8 cellular contexts compared by ENCODE assay signal in the genomic region with DNA sequence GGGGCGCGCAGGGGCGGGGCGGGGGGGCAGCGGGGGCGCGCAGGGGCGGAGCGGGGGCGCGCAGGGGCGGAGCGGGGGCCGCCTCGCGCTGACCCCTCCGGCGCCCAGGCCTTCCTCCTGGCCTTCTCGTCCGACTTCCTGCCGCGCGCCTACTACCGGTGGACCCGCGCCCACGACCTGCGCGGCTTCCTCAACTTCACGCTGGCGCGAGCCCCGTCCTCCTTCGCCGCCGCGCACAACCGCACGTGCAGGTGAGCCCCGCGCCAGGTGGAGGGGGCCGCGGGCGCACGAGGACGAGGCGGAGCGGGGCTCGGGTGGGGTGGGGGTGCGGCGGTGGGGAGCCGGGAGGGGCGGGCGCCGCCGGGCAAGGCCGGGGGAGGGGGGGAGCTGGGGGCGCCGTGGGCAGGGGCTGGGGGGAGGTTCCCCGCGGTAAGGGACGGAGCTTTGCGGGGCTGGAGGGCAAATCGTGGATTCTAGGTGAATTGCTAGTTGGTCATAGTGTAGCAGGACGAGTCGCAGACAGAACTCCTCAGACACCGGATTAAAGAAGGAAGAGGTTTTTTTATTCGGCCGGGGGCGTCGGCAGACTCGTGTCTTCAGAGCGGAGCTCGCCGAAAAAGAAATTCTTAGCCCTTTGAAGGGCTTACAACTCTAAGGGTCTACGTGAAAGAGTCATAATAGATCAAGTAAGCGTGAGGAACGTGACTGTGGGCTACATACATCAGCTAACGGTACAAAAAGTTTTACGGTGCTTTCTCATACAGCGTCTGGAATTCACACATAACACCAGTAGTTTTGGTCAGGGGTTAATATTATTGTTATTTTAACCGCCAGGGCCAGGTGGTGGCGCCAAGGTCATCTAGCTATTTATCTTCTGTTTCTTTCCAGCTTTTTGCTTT. TPM values are rescaled to one million over a fixed set of nuclear protein-coding genes. Genes with fewer than 3 reads are reported as not detected.
DNase-seq lines count a peak whose midpoint lies in the region; ATAC-seq, FAIRE-seq and TF ChIP-seq lines count a peak whose summit lies in the region.

No MANE protein-coding gene starts in this region.

- no peak overlapping the region for H3K14ac ChIP-seq in neuronal stem cell (ENCODE audit: low read length)

- H3K4ac ChIP-seq in neuronal stem cell (ENCODE audit: low read length), result no peak overlapping the region

- peak overlapping the region; percentile 88 for H3K27ac Mint-ChIP-seq in activated T-helper 17 cell treated with anti-CD3 and anti-CD28 coated beads, Interleukin-2, amount 50 U/mL, for 72 hours

- in situ Hi-C loops in ACHN (cut with HindIII; ENCODE audit: low pct_ligation_motif_present, low pct_unique_long_range_greater_than_20kb, low sequenced_read_pairs), result no loop called here

- H2BK120ac ChIP-seq in neuronal stem cell (ENCODE audit: low read depth, low read length), result no peak overlapping the region

- no peaks in the 10 kb centered on the region for H3K36me3 ChIP-seq in neuronal stem cell (replicated peaks in 1 of 2; ENCODE audit: control insufficient read depth in 2 of 2, insufficient read depth in 2 of 2, low read length in 2 of 2)

- DNase-seq in ACHN, result peak; percentile 74
- peak; percentile 56 for DNase-seq in GM12891 (ENCODE audit: insufficient read length, low spot score)
- peak; percentile 17 for DNase-seq in NOMO-1 treated with dmso at 0.1 percent for 144 hours (lab: John Stamatoyannopoulos, UW; ENCODE audit: unreplicated experiment)
- DNase-seq in foreskin keratinocyte, result no peak
- peak; percentile 45 for DNase-seq in neuronal stem cell (ENCODE audit: low spot score)
- DNase-seq in OCI-M2 (lab: John Stamatoyannopoulos, UW; ENCODE audit: unreplicated experiment), result no peak

- no peaks in the 10 kb centered on the region for H3K4me1 Mint-ChIP-seq in activated T-helper 17 cell treated with anti-CD3 and anti-CD28 coated beads, Interleukin-2, amount 50 U/mL, for 72 hours

- H3K4me2 ChIP-seq in neuronal stem cell (ENCODE audit: insufficient read depth, low read length, poor library complexity, severe bottlenecking), result peak overlapping the region; percentile 91

- H2BK15ac ChIP-seq in neuronal stem cell (ENCODE audit: low read length), result peak overlapping the region; percentile 9

- H3K9ac ChIP-seq in neuronal stem cell (ENCODE audit: low read depth, low read length, poor library complexity), result no peak overlapping the region

- H4K91ac ChIP-seq in neuronal stem cell (ENCODE audit: low read depth, low read length, poor library complexity), result no peak overlapping the region

- H2AFZ ChIP-seq in neuronal stem cell (ENCODE audit: low read length), result peak overlapping the region; percentile 91

- H3K4me3 ChIP-seq in neuronal stem cell (ENCODE audit: low read length in 2 of 2), result peak overlapping the region; percentile 58 to 86

- no peaks in the 10 kb centered on the region for H3K79me1 ChIP-seq in neuronal stem cell (ENCODE audit: low read depth, low read length)

- FAIRE-seq in GM12891 (lab: Jason Lieb, UNC), result peak; percentile 38

- no peak overlapping the region for H2BK5ac ChIP-seq in neuronal stem cell (ENCODE audit: low read length)

- H3K9me3 ChIP-seq in neuronal stem cell (replicated peaks in 1 of 2; ENCODE audit: control insufficient read depth in 2 of 2, insufficient read depth in 1 of 2, low read depth in 1 of 2, low read length in 2 of 2), result no peaks in the 10 kb centered on the region

- peaks cover 31% of the 10 kb centered on the region for H3K36me3 Mint-ChIP-seq in activated T-helper 17 cell treated with anti-CD3 and anti-CD28 coated beads, Interleukin-2, amount 50 U/mL, for 72 hours (ENCODE audit: low read depth)

- WGBS in neuronal stem cell (ENCODE audit: extremely low coverage in 2 of 2, insufficient read length in 2 of 2, insufficient replicate concordance in 1 of 2), 2 donors, result no CpG with 5 or more reads among the region's 83 CpGs

- H2AK5ac ChIP-seq in neuronal stem cell (ENCODE audit: low read depth, low read length), result no peak overlapping the region

- H2BK12ac ChIP-seq in neuronal stem cell (ENCODE audit: low read length), result no peak overlapping the region

- H3K27ac ChIP-seq in foreskin keratinocyte, result no peak overlapping the region
- peak overlapping the region; percentile 37 for H3K27ac ChIP-seq in neuronal stem cell (replicated peaks; ENCODE audit: low read length)

- peak overlapping the region; percentile 98 for H3K18ac ChIP-seq in neuronal stem cell (ENCODE audit: low read length)

- TF ChIP-seq CTCF in foreskin keratinocyte (conservative IDR thresholded peaks at IDR 0.05), result peak; percentile 38

- peaks cover 28% of the 10 kb centered on the region for H3K27me3 ChIP-seq in foreskin keratinocyte
- peaks cover 0 to 12% (median 0%) of the 10 kb centered on the region in 3 experiments for H3K27me3 ChIP-seq in neuronal stem cell (ENCODE audit: control insufficient read depth in 3 of 3, insufficient read depth in 3 of 3, low read depth in 1 of 3, low read length in 3 of 3)

- peak overlapping the region; percentile 17 for H4K8ac ChIP-seq in neuronal stem cell (ENCODE audit: low read depth, low read length)

- H3K4me3 Mint-ChIP-seq in activated T-helper 17 cell treated with anti-CD3 and anti-CD28 coated beads, Interleukin-2, amount 50 U/mL, for 72 hours, result peak overlapping the region; percentile 87

- no peak overlapping the region for H3K23ac ChIP-seq in neuronal stem cell (ENCODE audit: low read depth, low read length, poor library complexity)

- peaks cover 5% of the 10 kb centered on the region for H3K4me1 ChIP-seq in foreskin keratinocyte
- H3K4me1 ChIP-seq in neuronal stem cell (ENCODE audit: control insufficient read depth in 2 of 2, insufficient read depth in 1 of 2, low read depth in 1 of 2, low read length in 2 of 2), result peaks cover 3 to 12% of the 10 kb centered on the region in 2 donors

- H3K9me3 Mint-ChIP-seq in activated T-helper 17 cell treated with anti-CD3 and anti-CD28 coated beads, Interleukin-2, amount 50 U/mL, for 72 hours, result no peaks in the 10 kb centered on the region

- no peak for TF ChIP-seq POLR2A in GM12891 (IDR thresholded peaks at IDR 0.05; ENCODE audit: low read depth, low read length)

- no peaks in the 10 kb centered on the region for H3K27me3 Mint-ChIP-seq in activated T-helper 17 cell treated with anti-CD3 and anti-CD28 coated beads, Interleukin-2, amount 50 U/mL, for 72 hours

- ATAC-seq in activated T-helper 17 cell treated with anti-CD3 and anti-CD28 coated beads, Interleukin-2, amount 50 U/mL, for 72 hours (replicated peaks), result peak; percentile 55
- ATAC-seq in foreskin keratinocyte (peak; percentile 13), HG03280 (IDR thresholded peaks at IDR 0.05; ENCODE audit: unreplicated experiment) (no peak)

TF ChIP-seq in GM12891, 5 proteins besides CTCF, POLR2A, EP300 and RAD21:
- TF ChIP-seq PAX5 (IDR thresholded peaks at IDR 0.05; ENCODE audit: insufficient read depth, low read length, severe bottlenecking) (no peak), POLR2AphosphoS5 (IDR thresholded peaks at IDR 0.05; ENCODE audit: low read depth, low read length) (no peak), TAF1 (IDR thresholded peaks at IDR 0.05; ENCODE audit: low read depth, low read length) (no peak), SPI1 (IDR thresholded peaks at IDR 0.05; ENCODE audit: low read depth, low read length) (no peak), POU2F2 (IDR thresholded peaks at IDR 0.05; ENCODE audit: low read depth, low read length) (no peak)

RNA-seq across cellular contexts. Expression of a gene that starts 29.9 kb away (rescaled TPM):
- 1.4 TPM for polyA plus RNA-seq in GM12891 (2012; ENCODE audit: low read depth, missing spikeins)
- 10 to 100 TPM in 1 of 2 donors, 1 to 10 TPM in 1; 1.6 to 12.8 TPM for total RNA-seq in activated T-helper 17 cell treated with anti-CD3 and anti-CD28 coated beads, Interleukin-2, amount 50 U/mL, for 72 hours
- 0.24 and 0.46 TPM in 2 replicates for total RNA-seq in foreskin keratinocyte
- polyA plus RNA-seq in foreskin keratinocyte, result 0.62 and 0.63 TPM in 2 replicates
- 1.3 TPM for polyA plus RNA-seq in neuronal stem cell (2013, experiment 1 of 2)
- polyA plus RNA-seq in neuronal stem cell (2013, experiment 2 of 2), result 1.4 TPM

Comparison
In these comparisons a context has a peak if more than half of its experiments do, and no peak if none do; other contexts are left out.
1. DNase-seq: peak in ACHN (single experiment), GM12891 (single experiment), NOMO-1 treated with dmso at 0.1 percent for 144 hours (single experiment) and neuronal stem cell (single experiment); none in foreskin keratinocyte (0 of 2) and OCI-M2 (single experiment).